In genomic region chr10:6146921-6147320, GRCh38 we compare ENCODE assay signal across 17 cellular contexts. TPM values are rescaled to one million over a fixed set of nuclear protein-coding genes. Genes with fewer than 3 reads are reported as not detected.
DNase-seq lines count a peak whose midpoint lies in the region; ATAC-seq and TF ChIP-seq lines count a peak whose summit lies in the region.
"Had no signal": no experiment of that assay in that cellular context is flagged by ENCODE, and none has a peak within 500 bp of the region (broad histone marks: within the 10 kb centered on the region; RNA-seq: fewer than 3 reads in every experiment).

No MANE protein-coding gene starts in this region.

- no peaks in the 10 kb centered on the region for H3K27me3 Mint-ChIP-seq in activated T-cell treated with anti-CD3 and anti-CD28 coated beads, Interleukin-2, amount 50 U/mL, for 4 hours (ENCODE audit: low read depth)
- H3K27me3 Mint-ChIP-seq in T-cell (no peaks in the 10 kb centered on the region), endothelial cell (ENCODE audit: unreplicated experiment) (peaks cover 21% of the 10 kb centered on the region)

- H3K36me3 Mint-ChIP-seq in activated T-cell treated with anti-CD3 and anti-CD28 coated beads, Interleukin-2, amount 50 U/mL, for 4 hours (ENCODE audit: insufficient read depth): peaks cover 12% of the 10 kb centered on the region
- no peaks in the 10 kb centered on the region for H3K36me3 Mint-ChIP-seq in T-cell
- peaks cover 10% of the 10 kb centered on the region for H3K36me3 Mint-ChIP-seq in endothelial cell (ENCODE audit: low read depth, unreplicated experiment)

- peak overlapping the region in 1 of 2 donors; percentile 67 for H3K27ac Mint-ChIP-seq in T-cell
- H3K27ac Mint-ChIP-seq in endothelial cell (ENCODE audit: unreplicated experiment): no peak overlapping the region

- no peak for DNase-seq in activated T-cell treated with anti-CD3 and anti-CD28 coated beads, Interleukin-2, amount 50 U/mL, for 4 hours
- DNase-seq in activated T-cell treated with anti-CD3 and anti-CD28 coated beads for 4 hours (no peak), T-cell (no peak), endothelial cell (ENCODE audit: low spot score) (no peak), psoas muscle (no peak), Karpas-422 (no peak)
- DNase-seq in stimulated activated CD4-positive, alpha-beta T cell treated with anti-CD3 and anti-CD28 coated beads, Interleukin-2, amount 100 ng/mL, for 48 hours: no peak
- DNase-seq: body of pancreas, KBM-7, mammary epithelial cell, NCI-H2227 treated with DMSO at 0.1 percent for 48 hours, nucleus accumbens, spleen had no signal

- H3K4me1 ChIP-seq in psoas muscle (peaks cover 55% of the 10 kb centered on the region), Karpas-422 (ENCODE audit: low read length) (peaks cover 31% of the 10 kb centered on the region)

- no peak for ATAC-seq in activated T-cell treated with anti-CD3 and anti-CD28 coated beads, Interleukin-2, amount 50 U/mL, for 4 hours
- ATAC-seq in T-cell (replicated peaks in 1 of 4) (no peak), psoas muscle (no peak), GM19455 (IDR thresholded peaks at IDR 0.05; ENCODE audit: unreplicated experiment) (no peak)
- ATAC-seq: body of pancreas had no signal

- peaks cover 75% of the 10 kb centered on the region for H3K4me1 Mint-ChIP-seq in activated T-cell treated with anti-CD3 and anti-CD28 coated beads, Interleukin-2, amount 50 U/mL, for 4 hours (ENCODE audit: low read depth)
- H3K4me1 Mint-ChIP-seq in T-cell (peaks cover 56 to 79% (median 63%) of the 10 kb centered on the region in 3 donors), endothelial cell (ENCODE audit: unreplicated experiment) (peaks cover 23% of the 10 kb centered on the region)

- no peaks in the 10 kb centered on the region for H3K27me3 ChIP-seq in psoas muscle (ENCODE audit: insufficient read depth in 3 of 3, low read length in 2 of 3)
- H3K27me3 ChIP-seq in Karpas-422 (ENCODE audit: low read length): no peaks in the 10 kb centered on the region
- H3K27me3 ChIP-seq: body of pancreas, spleen, suprapubic skin had no signal

- no peaks in the 10 kb centered on the region for H3K9me3 Mint-ChIP-seq in activated T-cell treated with anti-CD3 and anti-CD28 coated beads, Interleukin-2, amount 50 U/mL, for 4 hours
- H3K9me3 Mint-ChIP-seq in T-cell (no peaks in the 10 kb centered on the region), endothelial cell (ENCODE audit: unreplicated experiment) (no peaks in the 10 kb centered on the region)

- peak overlapping the region; percentile 84 for H3K4me3 Mint-ChIP-seq in activated T-cell treated with anti-CD3 and anti-CD28 coated beads, Interleukin-2, amount 50 U/mL, for 4 hours
- H3K4me3 Mint-ChIP-seq in T-cell: peak overlapping the region; percentile 68 to 89 (median 81)
- peak overlapping the region; percentile 67 for H3K4me3 Mint-ChIP-seq in endothelial cell (ENCODE audit: unreplicated experiment)

- intact Hi-C loops in psoas muscle (cut with DNase I): loop anchor here (2.0 to 5.0 kb wide), 2 partner anchors 16 to 35 kb away; no protein-coding TSS in a partner anchor

- H3K4me2 ChIP-seq in Karpas-422 (ENCODE audit: low read depth, low read length, poor library complexity, severe bottlenecking): no peak overlapping the region

- H3K79me2 ChIP-seq in Karpas-422 (ENCODE audit: low read length): no peaks in the 10 kb centered on the region

- no peak overlapping the region for H3K9ac ChIP-seq in Karpas-422 (ENCODE audit: low read length)

- H2AFZ ChIP-seq in Karpas-422 (ENCODE audit: low read length): no peak overlapping the region

- peak overlapping the region; percentile 96 for H3K27ac ChIP-seq in psoas muscle
- no peak overlapping the region for H3K27ac ChIP-seq in Karpas-422 (ENCODE audit: low read length)
- H3K27ac ChIP-seq: body of pancreas, SK-N-MC, suprapubic skin had no signal

- TF ChIP-seq CTCF in endothelial cell (IDR thresholded peaks at IDR 0.05; ENCODE audit: unreplicated experiment) (no peak), psoas muscle (IDR thresholded peaks at IDR 0.05) (no peak)

- peaks cover 0 to 1% of the 10 kb centered on the region in 2 donors for H3K36me3 ChIP-seq in psoas muscle (ENCODE audit: insufficient read depth in 1 of 2, low read depth in 1 of 2)
- no peaks in the 10 kb centered on the region for H3K36me3 ChIP-seq in Karpas-422 (ENCODE audit: insufficient read depth, low read length)
- H3K36me3 ChIP-seq: suprapubic skin had no signal

- no peaks in the 10 kb centered on the region for H3K9me2 ChIP-seq in Karpas-422 (replicated peaks; ENCODE audit: insufficient read depth, low read length)

- no peaks in the 10 kb centered on the region for H3K9me3 ChIP-seq in psoas muscle
- H3K9me3 ChIP-seq in Karpas-422 (ENCODE audit: low read length): no peaks in the 10 kb centered on the region
- H3K9me3 ChIP-seq: body of pancreas, HAP-1, spleen, suprapubic skin had no signal

- 73 to 87% (median 79%) methylated on average over 11 of the region's 11 CpGs for WGBS in psoas muscle, 3 donors

- peak overlapping the region; percentile 99 for H3K4me3 ChIP-seq in psoas muscle
- H3K4me3 ChIP-seq in Karpas-422 (ENCODE audit: low read length): no peak overlapping the region
- H3K4me3 ChIP-seq: body of pancreas, SK-N-MC had no signal

- peaks cover 2% of the 10 kb centered on the region for H4K20me1 ChIP-seq in Karpas-422 (ENCODE audit: insufficient read depth, low read depth, low read length)

- POLR2A ChIA-PET in T-cell (lab: Charles Lee): interaction anchor here in 1 of 2 donors (0.6 kb wide), 1 partner anchor 19 kb away, joined by 3 read pairs; no protein-coding TSS in a partner anchor

- CTCF ChIA-PET in T-cell (lab: Charles Lee): interaction anchor here in 1 of 2 donors (1.2 kb wide), 1 partner anchor 26 kb away, joined by 5 read pairs; no protein-coding TSS in a partner anchor

RNA-seq across cellular contexts. Expression of gene PFKFB3, which starts 55.8 kb away (rescaled TPM):
- 10 to 100 TPM; 60.5 to 77.0 (median 68.8) TPM for total RNA-seq in activated T-cell treated with anti-CD3 and anti-CD28 coated beads, Interleukin-2, amount 50 U/mL, for 4 hours
- total RNA-seq in T-cell: 10 to 100 TPM; 48.7 to 99.2 (median 93.9) TPM
- 32.3 TPM for total RNA-seq in endothelial cell (ENCODE audit: unreplicated experiment)
- total RNA-seq in psoas muscle: 100 to 1,000 TPM in 3 of 4 donors, 10 to 100 TPM in 1; 25.4 to 225 (median 148) TPM
- polyA plus RNA-seq in psoas muscle: 100 to 1,000 TPM in 2 of 3 donors, 10 to 100 TPM in 1; 26.7 to 704 (median 448) TPM
- total RNA-seq in Karpas-422 (2014; rRNA removed; shearing (Covaris generic); ENCODE audit: low replicate concordance): 43.6 and 61.2 TPM in 2 replicates

RNA-seq across cellular contexts. Expression of gene RBM17, which starts 58.1 kb away (rescaled TPM):
- total RNA-seq in activated T-cell treated with anti-CD3 and anti-CD28 coated beads, Interleukin-2, amount 50 U/mL, for 4 hours: 100 to 1,000 TPM; 231 to 261 (median 237) TPM
- total RNA-seq in T-cell (100 to 1,000 TPM; 119 to 148 (median 127) TPM), endothelial cell (ENCODE audit: unreplicated experiment) (113 TPM), psoas muscle (100 to 1,000 TPM in 1 of 4 donors, 10 to 100 TPM in 3; 74.4 to 104 (median 86.5) TPM)
- polyA plus RNA-seq in psoas muscle: 100 to 1,000 TPM in 2 of 3 donors, 10 to 100 TPM in 1; 76.0 to 157 (median 110) TPM
- 72.5 and 96.5 TPM in 2 replicates for total RNA-seq in Karpas-422 (2014; rRNA removed; shearing (Covaris generic); ENCODE audit: low replicate concordance)
